In the genomic region with DNA sequence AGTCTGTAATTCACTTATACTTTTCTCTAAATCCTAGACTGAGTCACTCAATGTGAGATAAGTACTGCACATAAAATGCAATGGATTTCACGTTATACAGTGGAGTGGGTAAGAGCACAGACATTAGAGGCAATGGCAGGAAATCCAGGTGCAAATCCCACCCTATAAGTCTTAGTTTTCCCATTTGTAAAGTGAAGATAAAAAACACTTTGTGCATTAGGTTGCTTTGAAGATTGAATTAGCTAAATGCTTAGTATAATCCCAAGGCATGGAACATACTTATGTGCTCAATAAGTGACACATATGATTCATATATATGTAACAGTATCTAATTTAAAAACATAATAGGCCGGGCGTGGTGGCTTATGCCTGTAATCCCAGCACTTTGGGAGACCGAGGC, we compare ENCODE assay signal across 31 cellular contexts. TPM values are rescaled to one million over a fixed set of nuclear protein-coding genes. Genes with fewer than 3 reads are reported as not detected.
"Had no signal": no experiment of that assay in that cellular context is flagged by ENCODE, and none has a peak within 500 bp of the region (broad histone marks: within the 10 kb centered on the region; RNA-seq: fewer than 3 reads in every experiment).

No MANE protein-coding gene starts in this region.

- H3K36me3 Mint-ChIP-seq: naive B cell; naive thymus-derived CD8-positive, alpha-beta T cell; natural killer cell treated with Interleukin-12 subunit alpha and Interleukin-12 subunit beta and Interleukin-15 and Interleukin-18, amount 100 ng/mL, for 72 hours; stimulated activated memory B cell treated with anti-CD40 and anti-IgM and Interleukin-4, amounts not matched to agents 10 μg/mL and 1 μg/mL and 100 μg/mL, for 72 hours had no signal

- H3K9me3 ChIP-seq: neutrophil, pancreas, prostate gland, right lobe of liver, spleen, stomach, suprapubic skin, testis, tibial artery, upper lobe of left lung, vagina had no signal

- H3K4me3 ChIP-seq: pancreas, prostate gland, right lobe of liver, skin epidermis, smooth muscle cell, spleen, stomach, suprapubic skin, testis, tibial artery, upper lobe of left lung, vagina had no signal

- H3K27ac Mint-ChIP-seq: naive B cell; naive thymus-derived CD8-positive, alpha-beta T cell; natural killer cell treated with Interleukin-12 subunit alpha and Interleukin-12 subunit beta and Interleukin-15 and Interleukin-18, amount 100 ng/mL, for 72 hours; nephron progenitor cell; stimulated activated memory B cell treated with anti-CD40 and anti-IgM and Interleukin-4, amounts not matched to agents 10 μg/mL and 1 μg/mL and 100 μg/mL, for 72 hours; stimulated activated naive CD8-positive, alpha-beta T cell treated with anti-CD3 and anti-CD28 coated beads, Interleukin-15, Interleukin-2, amounts not matched to agents 100 ng/mL and 50 ng/mL, for 24 hours had no signal

- ATAC-seq: naive thymus-derived CD8-positive, alpha-beta T cell; natural killer cell treated with Interleukin-12 subunit alpha and Interleukin-12 subunit beta and Interleukin-15 and Interleukin-18, amount 100 ng/mL, for 72 hours; pancreas; right cardiac atrium; right lobe of liver; stimulated activated memory B cell treated with anti-CD40 and anti-IgM and Interleukin-4, amounts not matched to agents 10 μg/mL and 1 μg/mL and 100 μg/mL, for 72 hours had no signal

- H3K4me1 ChIP-seq: pancreas, prostate gland, right lobe of liver, testis, upper lobe of left lung, vagina had no signal

- H3K4me1 Mint-ChIP-seq: nephron progenitor cell, neural crest cell had no signal

- DNase-seq: naive B cell; naive thymus-derived CD8-positive, alpha-beta T cell; nephron progenitor cell; nucleus accumbens; pancreas; right cardiac atrium; right lobe of liver; spleen; stimulated activated CD4-positive, alpha-beta T cell treated with anti-CD3 and anti-CD28 coated beads, Interleukin-12 subunit alpha, Interleukin-12 subunit beta, amount 100 ng/mL, for 4 hours; stimulated activated CD4-positive, alpha-beta T cell treated with anti-CD3 and anti-CD28 coated beads, Interleukin-1b, Interleukin-23, amount 100 ng/mL, for 48 hours; stimulated activated CD4-positive, alpha-beta T cell treated with anti-CD3 and anti-CD28 coated beads, Interleukin-4, amount 100 ng/mL, for 1 hour; stimulated activated CD4-positive, alpha-beta T cell treated with anti-CD3 and anti-CD28 coated beads, Interleukin-4, amount 100 ng/mL, for 4 hours; stimulated activated CD8-positive, alpha-beta memory T cell treated with anti-CD3 and anti-CD28 coated beads, Interleukin-4, amount 100 ng/mL, for 48 hours; stimulated activated naive CD4-positive, alpha-beta T cell treated with Interleukin-2 at 50 U/mL for 16 hours; stomach; substantia nigra; testis; tibial artery; trophoblast cell; upper lobe of left lung had no signal

- H3K9me3 Mint-ChIP-seq: naive B cell; naive thymus-derived CD8-positive, alpha-beta T cell; natural killer cell treated with Interleukin-12 subunit alpha and Interleukin-12 subunit beta and Interleukin-15 and Interleukin-18, amount 100 ng/mL, for 72 hours; nephron progenitor cell; neural crest cell; stimulated activated memory B cell treated with anti-CD40 and anti-IgM and Interleukin-4, amounts not matched to agents 10 μg/mL and 1 μg/mL and 100 μg/mL, for 72 hours; stimulated activated naive CD8-positive, alpha-beta T cell treated with anti-CD3 and anti-CD28 coated beads, Interleukin-15, Interleukin-2, amounts not matched to agents 100 ng/mL and 50 ng/mL, for 24 hours had no signal

- H3K27me3 ChIP-seq: neutrophil, pancreas, right lobe of liver, spleen, stomach, suprapubic skin, testis, tibial artery, upper lobe of left lung, vagina had no signal

- H3K27ac ChIP-seq: neutrophil, pancreas, prostate gland, right lobe of liver, skin epidermis, spleen, suprapubic skin, testis, upper lobe of left lung, vagina had no signal

- H3K36me3 ChIP-seq: neutrophil, pancreas, prostate gland, right lobe of liver, spleen, suprapubic skin, upper lobe of left lung, vagina had no signal

- H3K4me3 Mint-ChIP-seq: naive B cell; naive thymus-derived CD8-positive, alpha-beta T cell; natural killer cell treated with Interleukin-12 subunit alpha and Interleukin-12 subunit beta and Interleukin-15 and Interleukin-18, amount 100 ng/mL, for 72 hours; nephron progenitor cell; neural crest cell; stimulated activated memory B cell treated with anti-CD40 and anti-IgM and Interleukin-4, amounts not matched to agents 10 μg/mL and 1 μg/mL and 100 μg/mL, for 72 hours; stimulated activated naive CD8-positive, alpha-beta T cell treated with anti-CD3 and anti-CD28 coated beads, Interleukin-15, Interleukin-2, amounts not matched to agents 100 ng/mL and 50 ng/mL, for 24 hours had no signal

- H3K27me3 Mint-ChIP-seq: stimulated activated naive CD8-positive, alpha-beta T cell treated with anti-CD3 and anti-CD28 coated beads, Interleukin-15, Interleukin-2, amounts not matched to agents 100 ng/mL and 50 ng/mL, for 24 hours had no signal

RNA-seq across cellular contexts. Expression of gene ACTG2, which starts 10.5 kb away (rescaled TPM):
- total RNA-seq: naive thymus-derived CD8-positive, alpha-beta T cell; natural killer cell treated with Interleukin-12 subunit alpha and Interleukin-12 subunit beta and Interleukin-15 and Interleukin-18, amount 100 ng/mL, for 72 hours; neural crest cell; pulmonary artery endothelial cell had no signal
